In the genomic region with DNA sequence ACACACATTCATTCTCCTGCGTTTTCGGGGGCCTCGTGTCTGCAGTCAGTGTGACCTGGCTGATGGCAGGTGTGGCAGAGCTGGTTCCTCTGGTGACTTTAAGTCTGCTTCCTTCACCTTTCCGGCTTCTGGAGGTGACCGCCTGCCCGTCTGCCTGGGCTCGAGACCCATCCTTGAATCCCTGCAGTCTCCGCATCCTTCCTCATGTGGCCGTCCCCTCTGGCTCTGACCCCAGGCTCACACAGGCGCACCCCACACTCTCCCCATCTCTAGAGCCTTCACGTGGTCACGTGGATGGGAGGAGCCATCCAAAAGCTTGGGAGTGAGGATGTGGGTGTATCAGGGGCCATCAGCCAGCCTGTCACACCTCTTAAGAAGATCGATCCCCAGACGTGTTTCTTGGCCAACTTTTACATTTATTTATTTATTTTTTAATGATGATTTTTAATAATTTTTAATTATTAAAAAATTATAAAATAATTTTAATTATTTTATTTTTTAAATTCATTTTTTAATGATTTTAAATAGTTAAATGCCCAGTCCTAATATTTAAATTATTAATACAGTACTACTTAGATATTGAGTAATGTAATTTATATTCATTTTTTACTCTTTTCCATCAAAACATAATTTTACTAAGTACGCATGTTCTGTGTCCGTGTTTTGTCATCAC, we compare ENCODE assay signal across 20 cellular contexts. TPM values are rescaled to one million over a fixed set of nuclear protein-coding genes. Genes with fewer than 3 reads are reported as not detected.
DNase-seq lines count a peak whose midpoint lies in the region; ATAC-seq, FAIRE-seq and TF ChIP-seq lines count a peak whose summit lies in the region.
"Had no signal": no experiment of that assay in that cellular context is flagged by ENCODE, and none has a peak within 500 bp of the region (broad histone marks: within the 10 kb centered on the region; RNA-seq: fewer than 3 reads in every experiment).

No MANE protein-coding gene starts in this region.

- no peak overlapping the region for H3K18ac ChIP-seq in H9 (ENCODE audit: insufficient read length, low read depth, low read length)

- no peak overlapping the region for H4K91ac ChIP-seq in H9 (ENCODE audit: insufficient read length, low read depth, low read length)

- no peak overlapping the region for H3T11ph ChIP-seq in H9 (ENCODE audit: low read length)

- peak; percentile 92 for FAIRE-seq in A204.1 (lab: Jason Lieb, UNC)
- FAIRE-seq: astrocyte, islet of Langerhans had no signal

- H3K4me1 Mint-ChIP-seq in H9: peaks cover 2 to 17% of the 10 kb centered on the region in 2 experiments
- H3K4me1 Mint-ChIP-seq in activated T-cell treated with anti-CD3 and anti-CD28 coated beads, Interleukin-2, amount 50 U/mL, for 72 hours (ENCODE audit: low read depth): no peaks in the 10 kb centered on the region
- H3K4me1 Mint-ChIP-seq: activated naive CD4-positive, alpha-beta T cell treated with anti-CD3 and anti-CD28 coated beads, Interleukin-2, amount 10 ng/mL, durations not matched to agents 7 days and 5 days had no signal

- no peaks in the 10 kb centered on the region; the same call in 1 of the 2 replicates for H3K27me3 Mint-ChIP-seq in H9 (ENCODE audit: low read depth)
- no peaks in the 10 kb centered on the region for H3K27me3 Mint-ChIP-seq in activated T-cell treated with anti-CD3 and anti-CD28 coated beads, Interleukin-2, amount 50 U/mL, for 72 hours (ENCODE audit: low read depth)

- no peaks in the 10 kb centered on the region for H3K79me2 ChIP-seq in H9 (ENCODE audit: insufficient read depth, low read length)

- H2AFZ ChIP-seq in H9 (ENCODE audit: low read length): no peak overlapping the region

- DNase-seq in H9 (peak; percentile 22), ecto neural progenitor cell (ENCODE audit: low spot score) (peak; percentile 38), sciatic nerve (ENCODE audit: low spot score) (peak; percentile 48), NCI-H1105 treated with DMSO at 0.1 percent for 48 hours (lab: John Stamatoyannopoulos, UW) (no peak), NCI-H82 (lab: John Stamatoyannopoulos, UW) (no peak)
- no peak for DNase-seq in activated T-cell treated with anti-CD3 and anti-CD28 coated beads, Interleukin-2, amount 50 U/mL, for 72 hours
- DNase-seq: activated CD4-positive, alpha-beta T cell treated with anti-CD3 and anti-CD28 coated beads, Interleukin-2, amount 50 U/mL, for 48 hours; activated naive CD4-positive, alpha-beta T cell treated with anti-CD3 and anti-CD28 coated beads, Interleukin-2, amount 10 ng/mL, durations not matched to agents 7 days and 5 days; cerebellar nuclear complex; effector CD4-positive, alpha-beta T cell; gastrocnemius medialis; GOT3; NCI-H1092 treated with DMSO at 0.1 percent for 48 hours; stimulated activated CD4-positive, alpha-beta T cell treated with anti-CD3 and anti-CD28 coated beads, Interleukin-4, amount 100 ng/mL, for 24 hours; stimulated activated naive CD8-positive, alpha-beta T cell treated with anti-CD3 and anti-CD28 coated beads, Interleukin-15, amount 100 ng/mL, for 72 hours had no signal

- H3K36me3 Mint-ChIP-seq in H9 (ENCODE audit: insufficient read depth in 1 of 3, low read depth in 3 of 3): peaks cover 0 to 23% (median 15%) of the 10 kb centered on the region in 3 experiments; a peak in 4 of 7 replicates
- H3K36me3 Mint-ChIP-seq in activated T-cell treated with anti-CD3 and anti-CD28 coated beads, Interleukin-2, amount 50 U/mL, for 72 hours (ENCODE audit: insufficient read depth in 2 of 2): no peaks in the 10 kb centered on the region
- H3K36me3 Mint-ChIP-seq: activated naive CD4-positive, alpha-beta T cell treated with anti-CD3 and anti-CD28 coated beads, Interleukin-2, amount 10 ng/mL, durations not matched to agents 7 days and 5 days had no signal

- H4K20me1 ChIP-seq in H9 (ENCODE audit: control insufficient read depth, insufficient read depth, insufficient read length): no peaks in the 10 kb centered on the region

- no peak overlapping the region for H2BK15ac ChIP-seq in H9 (ENCODE audit: low read depth, low read length)

- no peaks in the 10 kb centered on the region for H3K27me3 ChIP-seq in H9 (ENCODE audit: insufficient read depth, low read length)
- H3K27me3 ChIP-seq: gastrocnemius medialis, neutrophil had no signal

- H4K8ac ChIP-seq in H9 (replicated peaks; ENCODE audit: insufficient read length, low read depth, low read length): no peak overlapping the region

- no peak overlapping the region for H3K56ac ChIP-seq in H9 (ENCODE audit: insufficient read length, low read depth, low read length)

- no peak overlapping the region for H3K9ac ChIP-seq in H9 (ENCODE audit: extremely low read depth, insufficient read length, low read length)

- H3K4ac ChIP-seq in H9 (ENCODE audit: low read depth, low read length): no peak overlapping the region

- H2BK5ac ChIP-seq in H9 (ENCODE audit: insufficient read length, low read length): no peak overlapping the region

- no peak overlapping the region for H2BK120ac ChIP-seq in H9 (ENCODE audit: low read depth, low read length, poor library complexity, severe bottlenecking)

- no peak overlapping the region for H4K5ac ChIP-seq in H9 (ENCODE audit: insufficient read length, low read depth, low read length)

- intact Hi-C loops in sciatic nerve (cut with DNase I): no loop called here

- WGBS in H9 (ENCODE audit: extremely low coverage, insufficient read length, low lambda C conversion rate): no CpG with 5 or more reads among the region's 16 CpGs

- H3K23me2 ChIP-seq in H9 (ENCODE audit: insufficient read length, low read depth, low read length, poor library complexity, severe bottlenecking): no peaks in the 10 kb centered on the region

- no peaks in the 10 kb centered on the region for H3K9me3 Mint-ChIP-seq in H9
- H3K9me3 Mint-ChIP-seq in activated T-cell treated with anti-CD3 and anti-CD28 coated beads, Interleukin-2, amount 50 U/mL, for 72 hours: no peaks in the 10 kb centered on the region
- H3K9me3 Mint-ChIP-seq: activated naive CD4-positive, alpha-beta T cell treated with anti-CD3 and anti-CD28 coated beads, Interleukin-2, amount 10 ng/mL, durations not matched to agents 7 days and 5 days; stimulated activated naive CD8-positive, alpha-beta T cell treated with anti-CD3 and anti-CD28 coated beads, Interleukin-15, amount 100 ng/mL, for 72 hours had no signal

- H3K4me2 ChIP-seq in H9 (ENCODE audit: insufficient read depth, insufficient read length, low read length): no peak overlapping the region

- TF ChIP-seq CTCF in H9 (conservative IDR thresholded peaks at IDR 0.05): no peak

- no peaks in the 10 kb centered on the region for H3K79me1 ChIP-seq in H9 (ENCODE audit: insufficient read depth, low read depth, low read length, poor library complexity, severe bottlenecking)

- H2AK5ac ChIP-seq in H9 (ENCODE audit: insufficient read length, low read length): no peak overlapping the region

- no peak overlapping the region; the same call in 1 of the 2 replicates for H3K14ac ChIP-seq in H9 (ENCODE audit: insufficient read depth, low read length)

- H3K27ac ChIP-seq in H9 (ENCODE audit: insufficient read length, low read depth, low read length): no peak overlapping the region
- H3K27ac ChIP-seq: gastrocnemius medialis, neutrophil, SK-N-MC had no signal

- H2BK12ac ChIP-seq in H9 (ENCODE audit: insufficient read length, low read depth, low read length): no peak overlapping the region

- H3K23ac ChIP-seq in H9 (ENCODE audit: insufficient read length, low read depth, low read length): no peak overlapping the region

- H3K27ac Mint-ChIP-seq in H9: no peak overlapping the region
- no peak overlapping the region for H3K27ac Mint-ChIP-seq in activated T-cell treated with anti-CD3 and anti-CD28 coated beads, Interleukin-2, amount 50 U/mL, for 72 hours
- H3K27ac Mint-ChIP-seq: activated naive CD4-positive, alpha-beta T cell treated with anti-CD3 and anti-CD28 coated beads, Interleukin-2, amount 10 ng/mL, durations not matched to agents 7 days and 5 days; stimulated activated naive CD8-positive, alpha-beta T cell treated with anti-CD3 and anti-CD28 coated beads, Interleukin-15, amount 100 ng/mL, for 72 hours had no signal

- no peak overlapping the region for H2BK20ac ChIP-seq in H9 (ENCODE audit: low read depth, low read length, poor library complexity, severe bottlenecking)

- no peaks in the 10 kb centered on the region for H3K4me1 ChIP-seq in H9 (ENCODE audit: insufficient read depth, low read length)

- no peak for ATAC-seq in sciatic nerve
- ATAC-seq in activated T-cell treated with anti-CD3 and anti-CD28 coated beads, Interleukin-2, amount 50 U/mL, for 72 hours (replicated peaks in 1 of 2): no peak
- ATAC-seq: gastrocnemius medialis; stimulated activated naive CD8-positive, alpha-beta T cell treated with anti-CD3 and anti-CD28 coated beads, Interleukin-15, amount 100 ng/mL, for 72 hours had no signal

- no peak overlapping the region for H3K4me3 Mint-ChIP-seq in H9
- no peak overlapping the region for H3K4me3 Mint-ChIP-seq in activated T-cell treated with anti-CD3 and anti-CD28 coated beads, Interleukin-2, amount 50 U/mL, for 72 hours
- H3K4me3 Mint-ChIP-seq: activated naive CD4-positive, alpha-beta T cell treated with anti-CD3 and anti-CD28 coated beads, Interleukin-2, amount 10 ng/mL, durations not matched to agents 7 days and 5 days; stimulated activated naive CD8-positive, alpha-beta T cell treated with anti-CD3 and anti-CD28 coated beads, Interleukin-15, amount 100 ng/mL, for 72 hours had no signal

- no peaks in the 10 kb centered on the region for H3K9me3 ChIP-seq in H9 (ENCODE audit: control insufficient read depth, low read depth, low read length)
- H3K9me3 ChIP-seq: gastrocnemius medialis, neutrophil had no signal

RNA-seq across cellular contexts. Expression of a gene that starts 20.9 kb away (rescaled TPM):
- total RNA-seq in H9 (2021): 14.0 and 16.9 TPM in 2 replicates
- total RNA-seq in sciatic nerve: 40.7 TPM
- total RNA-seq in activated T-cell treated with anti-CD3 and anti-CD28 coated beads, Interleukin-2, amount 50 U/mL, for 72 hours: 10 to 100 TPM; 16.9 to 18.5 TPM

Comparison
In these comparisons a context has a peak if more than half of its experiments do, and no peak if none do; other contexts are left out.
1. DNase-seq: peak in H9 (single experiment), ecto neural progenitor cell (single experiment) and sciatic nerve (single experiment); none in NCI-H1105 treated with DMSO at 0.1 percent for 48 hours (single experiment), NCI-H82 (single experiment) and activated T-cell treated with anti-CD3 and anti-CD28 coated beads, Interleukin-2, amount 50 U/mL, for 72 hours (0 of 2).